Comparison of ENCODE assay signal across 28 cellular contexts in the genomic region with DNA sequence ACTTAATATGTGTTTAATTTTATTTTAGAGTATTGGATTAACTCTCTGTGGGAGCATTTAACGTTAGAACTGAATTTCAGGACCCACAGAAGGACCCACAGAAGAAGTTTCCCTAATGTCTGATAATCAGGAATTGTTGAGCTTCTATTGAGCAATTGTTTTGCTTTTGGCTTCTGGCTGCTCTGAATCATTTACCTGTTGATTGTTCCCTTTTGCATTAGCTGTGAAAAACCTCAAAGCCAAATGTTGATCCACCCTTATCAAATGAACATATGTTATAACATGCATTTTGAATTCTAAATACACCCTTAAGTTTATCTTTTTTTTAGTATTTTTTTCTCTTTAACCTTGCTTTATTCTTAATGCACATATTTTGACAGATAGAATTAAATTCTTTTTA.
"Had no signal": no experiment of that assay in that cellular context is flagged by ENCODE, and none has a peak within 500 bp of the region (broad histone marks: within the 10 kb centered on the region; RNA-seq: fewer than 3 reads in every experiment).

No MANE protein-coding gene starts in this region.

- H3K4me3 Mint-ChIP-seq: naive thymus-derived CD8-positive, alpha-beta T cell; natural killer cell treated with Interleukin-12 subunit alpha and Interleukin-12 subunit beta and Interleukin-15 and Interleukin-18, amount 100 ng/mL, for 72 hours; nephron progenitor cell; neural crest cell; stimulated activated effector memory CD8-positive, alpha-beta T cell treated with anti-CD3 and anti-CD28 coated beads, Interleukin-12 subunit alpha, Interleukin-12 subunit beta, amount 100 ng/mL, for 72 hours; stimulated activated naive B cell treated with anti-CD40 and anti-IgM and Interleukin-4, amounts not matched to agents 10 μg/mL and 1 μg/mL and 100 μg/mL, for 72 hours; stimulated activated naive CD8-positive, alpha-beta T cell treated with anti-CD3 and anti-CD28 coated beads, Interleukin-15, Interleukin-2, amounts not matched to agents 100 ng/mL and 50 ng/mL, for 24 hours had no signal

- H3K9me3 ChIP-seq: neutrophil, pancreas, prostate gland, right lobe of liver, sigmoid colon, stomach, thoracic aorta, thyroid gland, tibial nerve, upper lobe of left lung, vagina had no signal

- H3K27me3 ChIP-seq: neutrophil, pancreas, right lobe of liver, sigmoid colon, stomach, thyroid gland, tibial nerve, upper lobe of left lung, vagina had no signal

- FAIRE-seq: pancreas, small intestine, urothelium cell line had no signal

- ATAC-seq: naive thymus-derived CD8-positive, alpha-beta T cell; natural killer cell treated with Interleukin-12 subunit alpha and Interleukin-12 subunit beta and Interleukin-15 and Interleukin-18, amount 100 ng/mL, for 72 hours; pancreas; right cardiac atrium; right lobe of liver; stimulated activated effector memory CD8-positive, alpha-beta T cell treated with anti-CD3 and anti-CD28 coated beads, Interleukin-12 subunit alpha, Interleukin-12 subunit beta, amount 100 ng/mL, for 72 hours; stimulated activated naive B cell treated with anti-CD40 and anti-IgM and Interleukin-4, amounts not matched to agents 10 μg/mL and 1 μg/mL and 100 μg/mL, for 72 hours had no signal

- H3K4me1 Mint-ChIP-seq: nephron progenitor cell; stimulated activated naive B cell treated with anti-CD40 and anti-IgM and Interleukin-4, amounts not matched to agents 10 μg/mL and 1 μg/mL and 100 μg/mL, for 72 hours had no signal

- H3K27me3 Mint-ChIP-seq: natural killer cell treated with Interleukin-12 subunit alpha and Interleukin-12 subunit beta and Interleukin-15 and Interleukin-18, amount 100 ng/mL, for 72 hours had no signal

- H3K4me1 ChIP-seq: pancreas, prostate gland, right lobe of liver, sigmoid colon, vagina had no signal

- H3K9me3 Mint-ChIP-seq: naive thymus-derived CD8-positive, alpha-beta T cell; natural killer cell treated with Interleukin-12 subunit alpha and Interleukin-12 subunit beta and Interleukin-15 and Interleukin-18, amount 100 ng/mL, for 72 hours; nephron progenitor cell; neural crest cell; stimulated activated effector memory CD8-positive, alpha-beta T cell treated with anti-CD3 and anti-CD28 coated beads, Interleukin-12 subunit alpha, Interleukin-12 subunit beta, amount 100 ng/mL, for 72 hours; stimulated activated naive B cell treated with anti-CD40 and anti-IgM and Interleukin-4, amounts not matched to agents 10 μg/mL and 1 μg/mL and 100 μg/mL, for 72 hours; stimulated activated naive CD8-positive, alpha-beta T cell treated with anti-CD3 and anti-CD28 coated beads, Interleukin-15, Interleukin-2, amounts not matched to agents 100 ng/mL and 50 ng/mL, for 24 hours had no signal

- H3K4me3 ChIP-seq: pancreas, prostate gland, right lobe of liver, sigmoid colon, stomach, thoracic aorta, thyroid gland, tibial nerve, upper lobe of left lung, vagina had no signal

- DNase-seq: naive thymus-derived CD8-positive, alpha-beta T cell; nephron progenitor cell; pancreas; retina; right cardiac atrium; right lobe of liver; sigmoid colon; small intestine; stimulated activated CD4-positive, alpha-beta T cell treated with anti-CD3 and anti-CD28 coated beads, Interleukin-15, amount 100 ng/mL, for 24 hours; stimulated activated CD4-positive, alpha-beta T cell treated with anti-CD3 and anti-CD28 coated beads, Interleukin-2, amount 100 ng/mL, for 24 hours; stimulated activated CD4-positive, alpha-beta T cell treated with anti-CD3 and anti-CD28 coated beads, Interleukin-2, amount 100 ng/mL, for 48 hours; stimulated activated CD4-positive, alpha-beta T cell treated with anti-CD3 and anti-CD28 coated beads, Interleukin-4, amount 100 ng/mL, for 24 hours; stimulated activated naive B cell treated with anti-CD40 and anti-IgM and Interleukin-4, amounts not matched to agents 10 μg/mL and 1 μg/mL and 100 μg/mL, for 72 hours; stimulated activated naive CD4-positive, alpha-beta T cell treated with Interleukin-2 at 50 U/mL for 16 hours; stomach; thyroid gland; trophoblast cell; upper lobe of left lung had no signal

- H3K36me3 ChIP-seq: neutrophil, pancreas, prostate gland, right lobe of liver, sigmoid colon, thoracic aorta, thyroid gland, upper lobe of left lung, vagina had no signal

- H3K27ac Mint-ChIP-seq: naive thymus-derived CD8-positive, alpha-beta T cell; nephron progenitor cell; stimulated activated effector memory CD8-positive, alpha-beta T cell treated with anti-CD3 and anti-CD28 coated beads, Interleukin-12 subunit alpha, Interleukin-12 subunit beta, amount 100 ng/mL, for 72 hours; stimulated activated naive B cell treated with anti-CD40 and anti-IgM and Interleukin-4, amounts not matched to agents 10 μg/mL and 1 μg/mL and 100 μg/mL, for 72 hours; stimulated activated naive CD8-positive, alpha-beta T cell treated with anti-CD3 and anti-CD28 coated beads, Interleukin-15, Interleukin-2, amounts not matched to agents 100 ng/mL and 50 ng/mL, for 24 hours had no signal

- H3K36me3 Mint-ChIP-seq: naive thymus-derived CD8-positive, alpha-beta T cell; natural killer cell treated with Interleukin-12 subunit alpha and Interleukin-12 subunit beta and Interleukin-15 and Interleukin-18, amount 100 ng/mL, for 72 hours; stimulated activated effector memory CD8-positive, alpha-beta T cell treated with anti-CD3 and anti-CD28 coated beads, Interleukin-12 subunit alpha, Interleukin-12 subunit beta, amount 100 ng/mL, for 72 hours; stimulated activated naive B cell treated with anti-CD40 and anti-IgM and Interleukin-4, amounts not matched to agents 10 μg/mL and 1 μg/mL and 100 μg/mL, for 72 hours had no signal

- H3K27ac ChIP-seq: neutrophil, pancreas, prostate gland, right lobe of liver, sigmoid colon, stomach, thoracic aorta, thyroid gland, upper lobe of left lung, vagina had no signal
